1 cellular context compared by ENCODE assay signal in the genomic region with DNA sequence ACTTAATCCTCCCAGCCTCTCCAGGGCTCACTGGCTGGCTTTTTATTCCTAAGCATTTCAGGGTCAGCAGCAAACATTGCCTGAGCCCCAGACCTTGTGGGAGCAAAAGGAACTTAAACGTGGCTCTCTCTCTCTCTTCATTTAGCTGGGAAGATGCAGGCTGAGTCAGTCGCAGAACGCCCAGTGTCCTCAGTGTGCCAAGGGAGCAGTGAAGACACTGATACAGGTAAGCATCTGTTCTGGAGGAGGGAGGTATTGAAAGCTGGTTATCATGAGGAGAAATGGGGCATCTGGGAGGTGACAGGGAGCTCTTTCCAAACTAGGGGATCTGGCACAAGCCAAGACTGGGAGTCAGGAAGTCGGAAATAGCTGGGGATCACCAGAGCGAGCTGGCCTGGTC.
TF ChIP-seq lines count a peak whose summit lies in the region.

No MANE protein-coding gene starts in this region.

TF ChIP-seq in K562, 482 proteins besides CTCF, POLR2A, EP300 and RAD21:
- TF ChIP-seq MCM5 (IDR thresholded peaks at IDR 0.05; ENCODE audit: low read depth) = no peak
- TF ChIP-seq, protein P1, sequence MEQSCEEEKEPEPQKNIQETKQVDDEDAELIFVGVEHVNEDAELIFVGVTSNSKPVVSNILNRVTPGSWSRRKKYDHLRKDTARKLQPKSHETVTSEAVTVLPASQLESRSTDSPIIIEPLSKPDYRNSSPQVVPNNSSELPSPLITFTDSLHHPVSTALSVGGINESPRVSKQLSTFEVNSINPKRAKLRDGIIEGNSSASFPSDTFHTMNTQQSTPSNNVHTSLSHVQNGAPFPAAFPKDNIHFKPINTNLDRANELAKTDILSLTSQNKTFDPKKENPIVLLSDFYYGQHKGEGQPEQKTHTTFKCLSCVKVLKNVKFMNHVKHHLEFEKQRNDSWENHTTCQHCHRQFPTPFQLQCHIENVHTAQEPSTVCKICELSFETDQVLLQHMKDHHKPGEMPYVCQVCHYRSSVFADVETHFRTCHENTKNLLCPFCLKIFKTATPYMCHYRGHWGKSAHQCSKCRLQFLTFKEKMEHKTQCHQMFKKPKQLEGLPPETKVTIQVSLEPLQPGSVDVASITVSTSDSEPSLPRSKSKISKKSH (CRISPR knock-in tag; IDR thresholded peaks at IDR 0.05) = no peak
- no peak for TF ChIP-seq ATF7 (IDR thresholded peaks at IDR 0.05)
- no peak for TF ChIP-seq CREB1 (IDR thresholded peaks at IDR 0.05)
- TF ChIP-seq CREB1 (CRISPR knock-in tag; IDR thresholded peaks at IDR 0.05) = no peak
- TF ChIP-seq, protein P2, sequence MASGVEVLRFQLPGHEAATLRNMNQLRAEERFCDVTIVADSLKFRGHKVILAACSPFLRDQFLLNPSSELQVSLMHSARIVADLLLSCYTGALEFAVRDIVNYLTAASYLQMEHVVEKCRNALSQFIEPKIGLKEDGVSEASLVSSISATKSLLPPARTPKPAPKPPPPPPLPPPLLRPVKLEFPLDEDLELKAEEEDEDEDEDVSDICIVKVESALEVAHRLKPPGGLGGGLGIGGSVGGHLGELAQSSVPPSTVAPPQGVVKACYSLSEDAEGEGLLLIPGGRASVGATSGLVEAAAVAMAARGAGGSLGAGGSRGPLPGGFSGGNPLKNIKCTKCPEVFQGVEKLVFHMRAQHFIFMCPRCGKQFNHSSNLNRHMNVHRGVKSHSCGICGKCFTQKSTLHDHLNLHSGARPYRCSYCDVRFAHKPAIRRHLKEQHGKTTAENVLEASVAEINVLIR (CRISPR knock-in tag; IDR thresholded peaks at IDR 0.05) = no peak
- TF ChIP-seq NCOA4 (IDR thresholded peaks at IDR 0.05; ENCODE audit: partially characterized antibody) = no peak
